Comparison of ENCODE assay signal across 1 cellular context in genomic region chr6:44249082-44249748, GRCh38.
A peak's percentile ranks its signal among the peaks of the same experiment; 100 is the strongest.
TF ChIP-seq lines count a peak whose summit lies in the region.

No MANE protein-coding gene starts in this region.

TF ChIP-seq in HepG2, 621 proteins besides CTCF, POLR2A, EP300 and RAD21 (continued from another document and continues in another):
- TF ChIP-seq ZXDC (CRISPR knock-in tag; IDR thresholded peaks at IDR 0.05) = no peak
- TF ChIP-seq, protein P1, sequence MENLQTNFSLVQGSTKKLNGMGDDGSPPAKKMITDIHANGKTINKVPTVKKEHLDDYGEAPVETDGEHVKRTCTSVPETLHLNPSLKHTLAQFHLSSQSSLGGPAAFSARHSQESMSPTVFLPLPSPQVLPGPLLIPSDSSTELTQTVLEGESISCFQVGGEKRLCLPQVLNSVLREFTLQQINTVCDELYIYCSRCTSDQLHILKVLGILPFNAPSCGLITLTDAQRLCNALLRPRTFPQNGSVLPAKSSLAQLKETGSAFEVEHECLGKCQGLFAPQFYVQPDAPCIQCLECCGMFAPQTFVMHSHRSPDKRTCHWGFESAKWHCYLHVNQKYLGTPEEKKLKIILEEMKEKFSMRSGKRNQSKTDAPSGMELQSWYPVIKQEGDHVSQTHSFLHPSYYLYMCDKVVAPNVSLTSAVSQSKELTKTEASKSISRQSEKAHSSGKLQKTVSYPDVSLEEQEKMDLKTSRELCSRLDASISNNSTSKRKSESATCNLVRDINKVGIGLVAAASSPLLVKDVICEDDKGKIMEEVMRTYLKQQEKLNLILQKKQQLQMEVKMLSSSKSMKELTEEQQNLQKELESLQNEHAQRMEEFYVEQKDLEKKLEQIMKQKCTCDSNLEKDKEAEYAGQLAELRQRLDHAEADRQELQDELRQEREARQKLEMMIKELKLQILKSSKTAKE (CRISPR knock-in tag; IDR thresholded peaks at IDR 0.05; ENCODE audit: borderline replicate concordance) = no peak
- no peak for TF ChIP-seq ZKSCAN5 (CRISPR knock-in tag; IDR thresholded peaks at IDR 0.05)
- 0 out of 2 replicates have a peak, but pooled peaks have one; percentile 13 for TF ChIP-seq ELK4 (CRISPR knock-in tag; IDR thresholded peaks at IDR 0.05; ENCODE audit: borderline replicate concordance)
- TF ChIP-seq GFI1 (CRISPR knock-in tag; IDR thresholded peaks at IDR 0.05; ENCODE audit: borderline replicate concordance) = 0 out of 2 replicates have a peak, but pooled peaks have one; percentile 22
- TF ChIP-seq U2AF1 (optimal IDR thresholded peaks at IDR 0.05; ENCODE audit: low read depth, low read length) = no peak
- TF ChIP-seq ZNF768 (CRISPR knock-in tag; IDR thresholded peaks at IDR 0.05) = no peak
- no peak for TF ChIP-seq TBL1XR1 (IDR thresholded peaks at IDR 0.05; ENCODE audit: borderline replicate concordance, low read length, partially characterized antibody)
- no peak for TF ChIP-seq TCF7 (IDR thresholded peaks at IDR 0.05; ENCODE audit: low read depth)
- TF ChIP-seq BRCA1 (CRISPR knock-in tag; IDR thresholded peaks at IDR 0.05) = no peak
- TF ChIP-seq SUZ12 (IDR thresholded peaks at IDR 0.05; ENCODE audit: low read depth, low read length) = no peak
- TF ChIP-seq ZNF788 (CRISPR knock-in tag; IDR thresholded peaks at IDR 0.05; ENCODE audit: borderline replicate concordance) = no peak
- TF ChIP-seq SP1 (IDR thresholded peaks at IDR 0.05) = no peak
- no peak for TF ChIP-seq SP1 (CRISPR knock-in tag; IDR thresholded peaks at IDR 0.05)
- TF ChIP-seq BRD4 (CRISPR knock-in tag; IDR thresholded peaks at IDR 0.05) = no peak
- TF ChIP-seq SRY (CRISPR knock-in tag; IDR thresholded peaks at IDR 0.05) = no peak
- 0 out of 2 replicates have a peak, but pooled peaks have one; percentile 14 for TF ChIP-seq SALL1 (CRISPR knock-in tag; IDR thresholded peaks at IDR 0.05)
- TF ChIP-seq ZNF18 (CRISPR knock-in tag; IDR thresholded peaks at IDR 0.05; ENCODE audit: insufficient replicate concordance) = no peak
- TF ChIP-seq ZNF484 (CRISPR knock-in tag; IDR thresholded peaks at IDR 0.05; ENCODE audit: borderline replicate concordance, low read depth) = no peak
- TF ChIP-seq ZNF773 (CRISPR knock-in tag; IDR thresholded peaks at IDR 0.05; ENCODE audit: borderline replicate concordance) = no peak
- TF ChIP-seq PRPF4 (IDR thresholded peaks at IDR 0.05; ENCODE audit: low read depth, low read length, poor library complexity, severe bottlenecking) = no peak
- TF ChIP-seq ATM (IDR thresholded peaks at IDR 0.05; ENCODE audit: borderline replicate concordance) = no peak
- TF ChIP-seq, protein P2, sequence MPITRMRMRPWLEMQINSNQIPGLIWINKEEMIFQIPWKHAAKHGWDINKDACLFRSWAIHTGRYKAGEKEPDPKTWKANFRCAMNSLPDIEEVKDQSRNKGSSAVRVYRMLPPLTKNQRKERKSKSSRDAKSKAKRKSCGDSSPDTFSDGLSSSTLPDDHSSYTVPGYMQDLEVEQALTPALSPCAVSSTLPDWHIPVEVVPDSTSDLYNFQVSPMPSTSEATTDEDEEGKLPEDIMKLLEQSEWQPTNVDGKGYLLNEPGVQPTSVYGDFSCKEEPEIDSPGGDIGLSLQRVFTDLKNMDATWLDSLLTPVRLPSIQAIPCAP (CRISPR knock-in tag; IDR thresholded peaks at IDR 0.05; ENCODE audit: low read depth) = no peak
- TF ChIP-seq TEAD2 (CRISPR knock-in tag; IDR thresholded peaks at IDR 0.05) = no peak
- no peak for TF ChIP-seq ZC3H4 (CRISPR knock-in tag; IDR thresholded peaks at IDR 0.05; ENCODE audit: borderline replicate concordance)
- TF ChIP-seq KAT7 (CRISPR knock-in tag; IDR thresholded peaks at IDR 0.05; ENCODE audit: borderline replicate concordance) = no peak
- TF ChIP-seq KLF12 (CRISPR knock-in tag; IDR thresholded peaks at IDR 0.05; ENCODE audit: borderline replicate concordance) = no peak
- TF ChIP-seq MED1 (CRISPR knock-in tag; IDR thresholded peaks at IDR 0.05) = no peak
- no peak for TF ChIP-seq ZNF816 (CRISPR knock-in tag; IDR thresholded peaks at IDR 0.05; ENCODE audit: borderline replicate concordance)
- 0 out of 2 replicates have a peak, but pooled peaks have one; percentile 48 for TF ChIP-seq ZNF780A (CRISPR knock-in tag; IDR thresholded peaks at IDR 0.05)
- 0 out of 2 replicates have a peak, but pooled peaks have one; percentile 15 for TF ChIP-seq THAP11 (CRISPR knock-in tag; IDR thresholded peaks at IDR 0.05)
- TF ChIP-seq ZNF281 (CRISPR knock-in tag; IDR thresholded peaks at IDR 0.05; ENCODE audit: borderline replicate concordance) = no peak
- TF ChIP-seq, protein P3, sequence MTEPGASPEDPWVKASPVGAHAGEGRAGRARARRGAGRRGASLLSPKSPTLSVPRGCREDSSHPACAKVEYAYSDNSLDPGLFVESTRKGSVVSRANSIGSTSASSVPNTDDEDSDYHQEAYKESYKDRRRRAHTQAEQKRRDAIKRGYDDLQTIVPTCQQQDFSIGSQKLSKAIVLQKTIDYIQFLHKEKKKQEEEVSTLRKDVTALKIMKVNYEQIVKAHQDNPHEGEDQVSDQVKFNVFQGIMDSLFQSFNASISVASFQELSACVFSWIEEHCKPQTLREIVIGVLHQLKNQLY (CRISPR knock-in tag; IDR thresholded peaks at IDR 0.05) = no peak
- TF ChIP-seq ZNF777 (CRISPR knock-in tag; IDR thresholded peaks at IDR 0.05) = no peak
- no peak for TF ChIP-seq HOXA3 (CRISPR knock-in tag; IDR thresholded peaks at IDR 0.05)
- no peak for TF ChIP-seq GATAD2A (CRISPR knock-in tag; IDR thresholded peaks at IDR 0.05)
- no peak for TF ChIP-seq CC2D1A (CRISPR knock-in tag; IDR thresholded peaks at IDR 0.05)
- TF ChIP-seq RBM39 (IDR thresholded peaks at IDR 0.05; ENCODE audit: low read depth, low read length, poor library complexity, severe bottlenecking) = no peak
- no peak for TF ChIP-seq POGZ (CRISPR knock-in tag; IDR thresholded peaks at IDR 0.05)
- no peak for TF ChIP-seq SNAI1 (CRISPR knock-in tag; IDR thresholded peaks at IDR 0.05; ENCODE audit: borderline replicate concordance)
- TF ChIP-seq HIVEP1 (CRISPR knock-in tag; IDR thresholded peaks at IDR 0.05) = no peak
- TF ChIP-seq PAF1 (CRISPR knock-in tag; IDR thresholded peaks at IDR 0.05) = peak; percentile 55; the same call in 1 of the 2 replicates
- TF ChIP-seq ZNF672 (CRISPR knock-in tag; IDR thresholded peaks at IDR 0.05) = no peak
- no peak for TF ChIP-seq CREB1 (IDR thresholded peaks at IDR 0.05)
- TF ChIP-seq CREB1 (CRISPR knock-in tag; IDR thresholded peaks at IDR 0.05) = no peak
- TF ChIP-seq, protein P4, sequence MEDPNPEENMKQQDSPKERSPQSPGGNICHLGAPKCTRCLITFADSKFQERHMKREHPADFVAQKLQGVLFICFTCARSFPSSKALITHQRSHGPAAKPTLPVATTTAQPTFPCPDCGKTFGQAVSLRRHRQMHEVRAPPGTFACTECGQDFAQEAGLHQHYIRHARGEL (CRISPR knock-in tag; IDR thresholded peaks at IDR 0.05) = 0 out of 2 replicates have a peak, but pooled peaks have one; percentile 22
- no peak for TF ChIP-seq TOPORS (CRISPR knock-in tag; IDR thresholded peaks at IDR 0.05)
- no peak for TF ChIP-seq RFXAP (CRISPR knock-in tag; IDR thresholded peaks at IDR 0.05; ENCODE audit: borderline replicate concordance)
- TF ChIP-seq NONO (IDR thresholded peaks at IDR 0.05) = no peak
- no peak for TF ChIP-seq NONO (CRISPR knock-in tag; conservative IDR thresholded peaks at IDR 0.05)
- TF ChIP-seq DNMT3B (CRISPR knock-in tag; conservative IDR thresholded peaks at IDR 0.05) = no peak
- 0 out of 2 replicates have a peak, but pooled peaks have one; percentile 4 for TF ChIP-seq SP4 (CRISPR knock-in tag; IDR thresholded peaks at IDR 0.05)
- TF ChIP-seq ZNF652 (CRISPR knock-in tag; IDR thresholded peaks at IDR 0.05; ENCODE audit: borderline replicate concordance, low read depth) = no peak
- TF ChIP-seq ZBTB3 (CRISPR knock-in tag; IDR thresholded peaks at IDR 0.05; ENCODE audit: borderline replicate concordance, low read depth) = no peak
- no peak for TF ChIP-seq ZNF513 (CRISPR knock-in tag; conservative IDR thresholded peaks at IDR 0.05)
- TF ChIP-seq GMEB2 (CRISPR knock-in tag; IDR thresholded peaks at IDR 0.05; ENCODE audit: low read depth) = no peak
- TF ChIP-seq MAZ (IDR thresholded peaks at IDR 0.05; ENCODE audit: borderline replicate concordance, low read depth, low read length) = no peak
- TF ChIP-seq MAZ (CRISPR knock-in tag; IDR thresholded peaks at IDR 0.05; ENCODE audit: low read depth) = no peak
- TF ChIP-seq ZNF616 (CRISPR knock-in tag; IDR thresholded peaks at IDR 0.05; ENCODE audit: low read depth) = no peak
- TF ChIP-seq SKI (IDR thresholded peaks at IDR 0.05; ENCODE audit: partially characterized antibody) = no peak
- TF ChIP-seq RELA (CRISPR knock-in tag; IDR thresholded peaks at IDR 0.05) = no peak
- TF ChIP-seq CAMTA2 (CRISPR knock-in tag; IDR thresholded peaks at IDR 0.05; ENCODE audit: borderline replicate concordance) = no peak
- TF ChIP-seq BCL6 (CRISPR knock-in tag; IDR thresholded peaks at IDR 0.05) = no peak
